Comparison of ENCODE assay signal across 10 cellular contexts in genomic region chr3:156552973-156553372, GRCh38. TPM values are rescaled to one million over a fixed set of nuclear protein-coding genes. Genes with fewer than 3 reads are reported as not detected.
A peak's percentile ranks its signal among the peaks of the same experiment; 100 is the strongest.
DNase-seq lines count a peak whose midpoint lies in the region; ATAC-seq, FAIRE-seq and TF ChIP-seq lines count a peak whose summit lies in the region.
"Had no signal": no experiment of that assay in that cellular context is flagged by ENCODE, and none has a peak within 500 bp of the region (broad histone marks: within the 10 kb centered on the region; RNA-seq: fewer than 3 reads in every experiment).

No MANE protein-coding gene starts in this region.

- RAD21 ChIA-PET in GM12878 (lab: Charles Lee; ENCODE audit: unreplicated experiment), result interaction anchor here (0.6 to 4.0 kb wide), 8 partner anchors 9 to 536 kb away, joined by 3 to 64 read pairs (median 4); partner anchors contain the start of gene TIPARP

- TF ChIP-seq CTCF in GM12878 (IDR thresholded peaks at IDR 0.05 in 2 of 3, conservative IDR thresholded peaks at IDR 0.05 in 1 of 3; ENCODE audit: control insufficient read depth in 2 of 3, extremely low read depth in 1 of 3, insufficient read depth in 1 of 3, low read depth in 3 of 3, low read length in 3 of 3), result no peak

- FAIRE-seq in GM12878 (lab: Jason Lieb, UNC), result no peak

- peaks cover 66% of the 10 kb centered on the region for H3K79me2 ChIP-seq in GM12878 (ENCODE audit: control insufficient read depth, insufficient read depth, low read length)

- SMC1A ChIA-PET in GM12878 (lab: Charles Lee; ENCODE audit: uncharacterized antibody, unreplicated experiment), result interaction anchor here (0.6 to 3.7 kb wide), 11 partner anchors 10 to 529 kb away, joined by 3 to 23 read pairs (median 7); no protein-coding TSS in a partner anchor

- H3K4me1 ChIP-seq in BLaER1 (peaks cover 31% of the 10 kb centered on the region), HUES6 (ENCODE audit: control insufficient read depth, insufficient read depth, low read length) (peaks cover 12% of the 10 kb centered on the region), GM12878 (ENCODE audit: control insufficient read depth, insufficient read depth, low read length) (peaks cover 2% of the 10 kb centered on the region; the same call in 1 of the 2 replicates), muscle layer of duodenum (ENCODE audit: control insufficient read depth in 1 of 2, insufficient read depth in 2 of 2, low read length in 2 of 2) (peaks cover 19 to 44% of the 10 kb centered on the region in 2 donors)

- in situ Hi-C loops in GM12878 (cut with MboI), result loop anchor here (10.0 kb wide), 1 partner anchor 262 kb away; no protein-coding TSS in a partner anchor

- no peak for TF ChIP-seq POLR2A in GM12878 (IDR thresholded peaks at IDR 0.05; ENCODE audit: low read depth, low read length)

- no peak for TF ChIP-seq EP300 in GM12878 (IDR thresholded peaks at IDR 0.05; ENCODE audit: borderline replicate concordance in 1 of 2, control insufficient read depth in 1 of 2, low read depth in 2 of 2, low read length in 2 of 2)

- no TSS peak for BruUV-seq in GM12878 (replicated peaks; lab: Mats Ljungman, UMichigan)

- H3K36me3 ChIP-seq in BLaER1, result peaks cover 48% of the 10 kb centered on the region
- peaks cover 56% of the 10 kb centered on the region for H3K36me3 ChIP-seq in HUES6 (ENCODE audit: control insufficient read depth, insufficient read depth, low read length)
- peaks cover 0 to 26% of the 10 kb centered on the region in 2 experiments; a peak in 3 of 4 replicates for H3K36me3 ChIP-seq in GM12878 (ENCODE audit: control insufficient read depth in 2 of 2, insufficient read depth in 2 of 2, low read length in 1 of 2)
- peaks cover 21 to 28% of the 10 kb centered on the region in 2 donors for H3K36me3 ChIP-seq in muscle layer of duodenum (ENCODE audit: control insufficient read depth in 1 of 2, insufficient read depth in 2 of 2, low read length in 2 of 2)

- intact Hi-C loops in GM12878 (cut with micrococcal nuclease; ENCODE audit: unreplicated experiment), result loop anchor here (5.0 to 10.0 kb wide), 3 partner anchors 262 to 584 kb away; no protein-coding TSS in a partner anchor

- H3K9me3 ChIP-seq in BLaER1 (no peaks in the 10 kb centered on the region), HUES6 (ENCODE audit: control insufficient read depth, insufficient read depth, low read depth, low read length) (no peaks in the 10 kb centered on the region), GM12878 (replicated peaks; ENCODE audit: control insufficient read depth, insufficient read depth, low read length) (no peaks in the 10 kb centered on the region), muscle layer of duodenum (ENCODE audit: control insufficient read depth in 1 of 2, low read length in 2 of 2) (no peaks in the 10 kb centered on the region)

- no peak overlapping the region for H2AFZ ChIP-seq in GM12878 (ENCODE audit: control insufficient read depth, low read depth, low read length)

- no peak for DNase-seq in GM12878 (ENCODE audit: low read depth, low spot score)
- no peak for DNase-seq in kidney glomerular epithelial cell (lab: John Stamatoyannopoulos, UW)
- DNase-seq: NCI-H526 treated with DMSO at 0.1 percent for 48 hours, occipital lobe had no signal

- no peak for TF ChIP-seq RAD21 in GM12878 (IDR thresholded peaks at IDR 0.05; ENCODE audit: insufficient read depth, low read depth, low read length)

- POLR2A ChIA-PET in GM12878 (lab: Charles Lee), result interaction anchor here (2.0 to 3.7 kb wide), 2 partner anchors 10 to 120 kb away, joined by 7 to 15 read pairs; no protein-coding TSS in a partner anchor

- H3K27ac ChIP-seq in BLaER1 (no peak overlapping the region), HUES6 (ENCODE audit: low read depth, low read length) (no peak overlapping the region), GM12878 (ENCODE audit: control insufficient read depth, insufficient read depth) (no peak overlapping the region; the same call in 1 of the 2 replicates), muscle layer of duodenum (ENCODE audit: low read length) (peak overlapping the region; percentile 91)

- no peak for ATAC-seq in GM12878
- ATAC-seq in GM21786 (IDR thresholded peaks at IDR 0.05; ENCODE audit: unreplicated experiment), result no peak
- ATAC-seq in HG02884 (IDR thresholded peaks at IDR 0.05; ENCODE audit: unreplicated experiment), result no peak
- no peak for ATAC-seq in GM19351 (IDR thresholded peaks at IDR 0.05; ENCODE audit: unreplicated experiment)

- H3K4me3 ChIP-seq in BLaER1, result 0 out of 2 replicates have a peak overlapping the region, but pooled peaks have one; percentile 95
- H3K4me3 ChIP-seq in HUES6 (ENCODE audit: low read depth, low read length), result peak overlapping the region; percentile 98
- peak overlapping the region; percentile 92 for H3K4me3 ChIP-seq in GM12878
- H3K4me3 ChIP-seq in muscle layer of duodenum (ENCODE audit: low read depth in 1 of 2, low read length in 2 of 2), result peak overlapping the region; percentile 87 to 97

- H4K20me1 ChIP-seq in BLaER1, result peaks cover 28% of the 10 kb centered on the region; the same call in 1 of the 2 replicates
- H4K20me1 ChIP-seq in GM12878 (ENCODE audit: control insufficient read depth, insufficient read depth), result no peaks in the 10 kb centered on the region

- H3K9ac ChIP-seq in BLaER1 (0 out of 2 replicates have a peak overlapping the region, but pooled peaks have one; percentile 22), HUES6 (ENCODE audit: low read length) (peak overlapping the region; percentile 15), GM12878 (ENCODE audit: control insufficient read depth, insufficient read depth, low read length) (no peak overlapping the region)

- 74% methylated on average over 2 of the region's 2 CpGs for WGBS in GM12878 (ENCODE audit: insufficient coverage, insufficient replicate concordance, low lambda C conversion rate, missing lambda C conversion rate)

- CTCF ChIA-PET in GM12878 (lab: Yijun Ruan, JAX), result interaction anchor here (0.6 to 3.9 kb wide), 5 partner anchors 10 to 227 kb away, joined by 3 to 43 read pairs (median 9); partner anchors contain the start of gene TIPARP

- no peaks in the 10 kb centered on the region for H3K27me3 ChIP-seq in BLaER1
- no peaks in the 10 kb centered on the region for H3K27me3 ChIP-seq in HUES6 (ENCODE audit: control insufficient read depth, insufficient read depth, low read length)
- no peaks in the 10 kb centered on the region for H3K27me3 ChIP-seq in GM12878 (replicated peaks in 1 of 2; ENCODE audit: control insufficient read depth in 2 of 2, insufficient read depth in 2 of 2, low read length in 1 of 2)
- H3K27me3 ChIP-seq in muscle layer of duodenum (ENCODE audit: low read depth, low read length), result no peaks in the 10 kb centered on the region

- H3K4me2 ChIP-seq in BLaER1 (peak overlapping the region; percentile 96), GM12878 (ENCODE audit: control insufficient read depth, insufficient read depth) (peak overlapping the region; percentile 90)

TF ChIP-seq in GM12878, 131 proteins besides CTCF, POLR2A, EP300 and RAD21 (continues in another document):
- TF ChIP-seq E2F8 (IDR thresholded peaks at IDR 0.05; ENCODE audit: low read depth, partially characterized antibody) (no peak), ZZZ3 (IDR thresholded peaks at IDR 0.05; ENCODE audit: control insufficient read depth, insufficient read length, low read depth) (no peak), IRF4 (IDR thresholded peaks at IDR 0.05; ENCODE audit: low read depth, low read length) (no peak)

RNA-seq across cellular contexts. Expression of gene SSR3, which starts 1.9 kb away (rescaled TPM):
- total RNA-seq in GM12878 (2013; cell fraction: nucleolus; rRNA removed), result 113 and 121 TPM in 2 replicates
- 133 and 152 TPM in 2 replicates for total RNA-seq in GM12878 (2014; rRNA removed)
- total RNA-seq in GM12878 (2014; rRNA removed; fragmentation: Illumina TruSeq; extraction: Trizol), result 179 TPM in 2 replicates
- total RNA-seq in GM12878 (2021), result 190 and 193 TPM in 2 replicates
- 324 TPM for polyA plus RNA-seq in GM12878 (2011; ENCODE audit: low read depth)
- 191 and 203 TPM in 2 replicates for polyA plus RNA-seq in GM12878 (2011; rRNA removed)
- 111 and 126 TPM in 2 replicates for polyA plus RNA-seq in GM12878 (2011; cell fraction: cytosol; rRNA removed)
- 29.3 and 50.0 TPM in 2 replicates for polyA plus RNA-seq in GM12878 (2011; cell fraction: nucleus; rRNA removed)
- 292 and 304 TPM in 2 replicates for polyA plus RNA-seq in GM12878 (2012)
- polyA plus RNA-seq in GM12878 (2014; fragmentation: Illumina TruSeq; extraction: Trizol), result 190 and 214 TPM in 2 replicates
- 100 to 1,000 TPM; 278 to 345 TPM for polyA plus RNA-seq in GM12878 (2014; fragmentation: Nextera tagmentation; extraction: Ambion mirVana)
- 124 and 153 TPM in 2 replicates for polyA plus RNA-seq in GM12878 (2014; rRNA removed)
- 100 to 1,000 TPM; 279 to 324 TPM for polyA plus RNA-seq in GM12878 (2016; fragmentation: Nextera tagmentation; extraction: Ambion mirVana)
- 242 and 293 TPM in 2 replicates for polyA minus RNA-seq in GM12878 (2011; rRNA and poly(A)+ RNA removed)
- polyA minus RNA-seq in GM12878 (2011; cell fraction: cytosol; rRNA and poly(A)+ RNA removed), result 60.9 and 63.5 TPM in 2 replicates
- polyA minus RNA-seq in GM12878 (2011; cell fraction: nucleus; rRNA and poly(A)+ RNA removed), result 61.4 and 83.0 TPM in 2 replicates
